ENCODE assay signal across 15 cellular contexts in the genomic region with DNA sequence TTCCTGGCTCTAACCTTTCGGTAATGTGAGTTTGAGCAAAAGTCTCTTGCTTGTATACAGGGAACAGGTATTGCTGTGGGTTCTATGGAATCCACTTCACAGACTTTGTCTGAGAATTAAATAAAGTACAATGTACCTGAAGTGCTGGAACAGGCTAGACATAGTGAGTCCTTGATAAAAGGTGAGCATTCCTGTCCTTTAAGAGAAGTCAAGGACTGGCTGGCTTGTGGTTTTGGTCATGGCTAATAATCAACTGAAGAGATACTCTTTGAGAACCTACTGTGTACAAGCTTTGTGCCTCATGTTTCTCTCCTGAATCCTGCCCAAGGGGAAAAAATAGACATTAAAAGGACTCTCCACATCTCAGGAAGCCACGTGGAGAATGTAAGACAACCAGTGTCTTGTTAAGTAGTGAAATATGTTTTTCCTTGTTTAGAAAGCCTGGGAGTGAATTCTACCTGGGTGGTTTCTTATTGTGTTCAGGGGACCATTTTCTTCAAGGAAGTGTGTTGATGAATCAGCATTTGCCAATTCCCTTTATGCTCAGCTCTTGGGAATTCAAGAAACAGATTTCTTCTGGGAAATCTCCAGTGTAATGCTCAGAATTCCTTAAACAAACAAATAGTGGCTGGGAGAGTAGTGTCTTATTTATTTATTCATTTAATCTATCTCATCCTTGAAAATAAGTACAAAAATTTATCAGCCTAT. TPM values are rescaled to one million over a fixed set of nuclear protein-coding genes. Genes with fewer than 3 reads are reported as not detected.
DNase-seq lines count a peak whose midpoint lies in the region; ATAC-seq and TF ChIP-seq lines count a peak whose summit lies in the region.
"Had no signal": no experiment of that assay in that cellular context is flagged by ENCODE, and none has a peak within 500 bp of the region (broad histone marks: within the 10 kb centered on the region; RNA-seq: fewer than 3 reads in every experiment).

No MANE protein-coding gene starts in this region.

- H3K27me3 ChIP-seq in SJSA1 (replicated peaks) (no peaks in the 10 kb centered on the region), kidney epithelial cell (ENCODE audit: control insufficient read depth, insufficient read depth, low read length) (no peaks in the 10 kb centered on the region), body of pancreas (no peaks in the 10 kb centered on the region)
- H3K27me3 ChIP-seq: BLaER1 treated with 17β-estradiol and CSF1 and Interleukin-3, amounts not matched to agents 10 nM and 100 nM had no signal

- H3K4me3 ChIP-seq in SJSA1, result no peak overlapping the region
- H3K4me3 ChIP-seq in kidney epithelial cell (ENCODE audit: low read depth, low read length), result no peak overlapping the region
- no peak overlapping the region for H3K4me3 ChIP-seq in body of pancreas
- H3K4me3 ChIP-seq: BLaER1 treated with 17β-estradiol and CSF1 and Interleukin-3, amounts not matched to agents 10 nM and 100 nM had no signal

- intact Hi-C loops in left cardiac atrium (cut with DNase I), result no loop called here
- intact Hi-C loops in body of pancreas (cut with DNase I), result no loop called here

- ATAC-seq in left cardiac atrium (no peak), body of pancreas (no peak)

- no peak for TF ChIP-seq POLR2A in body of pancreas (IDR thresholded peaks at IDR 0.05)

- H3K9me3 ChIP-seq in SJSA1 (replicated peaks) (no peaks in the 10 kb centered on the region), body of pancreas (no peaks in the 10 kb centered on the region)
- H3K9me3 ChIP-seq: BLaER1 treated with 17β-estradiol and CSF1 and Interleukin-3, amounts not matched to agents 10 nM and 100 nM had no signal

- DNase-seq in DMS79 treated with DMSO at 0.1 percent for 48 hours (lab: John Stamatoyannopoulos, UW) (peak; percentile 2), DMS79 (lab: John Stamatoyannopoulos, UW) (no peak), SJSA1 (ENCODE audit: low read depth in 1 of 2, low spot score in 2 of 2) (peak in 1 of 2 experiments; percentile 84), kidney epithelial cell (ENCODE audit: low read depth) (peak; percentile 18), renal cortical epithelial cell (ENCODE audit: low read depth) (peak; percentile 84), left cardiac atrium (no peak), body of pancreas (no peak), HuH-7 (ENCODE audit: low spot score) (no peak)
- DNase-seq: CD4-positive, CD25-positive, alpha-beta regulatory T cell; DND-41; GDM1; HCEC 1CT; HFFc6 had no signal

- H3K4me1 ChIP-seq in SJSA1 (replicated peaks) (peaks cover 44% of the 10 kb centered on the region), body of pancreas (no peaks in the 10 kb centered on the region)

- H3K27ac ChIP-seq in SJSA1 (peak overlapping the region; percentile 54), body of pancreas (no peak overlapping the region)
- H3K27ac ChIP-seq: 22Rv1; BLaER1 treated with 17β-estradiol and CSF1 and Interleukin-3, amounts not matched to agents 10 nM and 100 nM had no signal

- H3K36me3 ChIP-seq in SJSA1 (no peaks in the 10 kb centered on the region), kidney epithelial cell (ENCODE audit: control insufficient read depth, insufficient read depth, low read length) (no peaks in the 10 kb centered on the region), body of pancreas (replicated peaks in 1 of 2; ENCODE audit: insufficient read depth in 1 of 2, low read depth in 2 of 2) (no peaks in the 10 kb centered on the region)
- H3K36me3 ChIP-seq: BLaER1 treated with 17β-estradiol and CSF1 and Interleukin-3, amounts not matched to agents 10 nM and 100 nM had no signal

- TF ChIP-seq CTCF in kidney epithelial cell (IDR thresholded peaks at IDR 0.05; ENCODE audit: insufficient read depth, low read length, poor library complexity, severe bottlenecking), result no peak
- no peak for TF ChIP-seq CTCF in body of pancreas (IDR thresholded peaks at IDR 0.05)

- 40 to 41% methylated on average over 2 of the region's 2 CpGs for WGBS in body of pancreas, 2 donors

RNA-seq across cellular contexts. Expression of a gene that starts 55.2 kb away (rescaled TPM):
- total RNA-seq in SJSA1 (2014; rRNA removed; shearing (Covaris generic)), result not detected in 2 replicates
- total RNA-seq in kidney epithelial cell, result 0.89 and 1.9 TPM in 2 replicates
- 1.7 and 2.1 TPM in 2 replicates for total RNA-seq in renal cortical epithelial cell
- total RNA-seq in left cardiac atrium, result under 1 TPM in 1 of 2 donors, not detected in 1; 0.05 TPM
- 1 to 10 TPM in 1 of 2 donors, not detected in 1; 1.8 TPM for total RNA-seq in body of pancreas
- total RNA-seq: CD4-positive, CD25-positive, alpha-beta regulatory T cell; HFFc6 had no signal

Comparison
In these comparisons a context has a peak if more than half of its experiments do, and no peak if none do; other contexts are left out.
1. DNase-seq: peak in DMS79 treated with DMSO at 0.1 percent for 48 hours (single experiment), kidney epithelial cell (single experiment) and renal cortical epithelial cell (single experiment); none in DMS79 (single experiment), left cardiac atrium (single experiment), body of pancreas (0 of 4) and HuH-7 (single experiment).